24 cellular contexts compared by ENCODE assay signal in genomic region chr1:26579662-26580061, GRCh38. TPM values are rescaled to one million over a fixed set of nuclear protein-coding genes. Genes with fewer than 3 reads are reported as not detected.
DNase-seq lines count a peak whose midpoint lies in the region; ATAC-seq, FAIRE-seq and TF ChIP-seq lines count a peak whose summit lies in the region.
"Had no signal": no experiment of that assay in that cellular context is flagged by ENCODE, and none has a peak within 500 bp of the region (broad histone marks: within the 10 kb centered on the region; RNA-seq: fewer than 3 reads in every experiment).

No MANE protein-coding gene starts in this region.

- no peaks in the 10 kb centered on the region for H3K27me3 Mint-ChIP-seq in activated CD8-positive, alpha-beta T cell treated with anti-CD3 and anti-CD28 coated beads for 36 hours
- no peaks in the 10 kb centered on the region for H3K27me3 Mint-ChIP-seq in activated CD8-positive, alpha-beta T cell treated with anti-CD3 and anti-CD28 coated beads, Interleukin-2, amount 10 ng/mL, durations not matched to agents 7 days and 5 days (ENCODE audit: low read depth)
- H3K27me3 Mint-ChIP-seq in activated T-helper 17 cell treated with anti-CD3 and anti-CD28 coated beads, Interleukin-2, amount 50 U/mL, for 72 hours = no peaks in the 10 kb centered on the region
- H3K27me3 Mint-ChIP-seq: naive B cell, T-cell had no signal

- intact Hi-C loops in activated CD8-positive, alpha-beta T cell treated with anti-CD3 and anti-CD28 coated beads for 36 hours (cut with micrococcal nuclease) = loop anchor here (2.0 kb wide), 1 partner anchor 37 kb away; no protein-coding TSS in a partner anchor
- intact Hi-C loops in spleen (cut with DNase I; ENCODE audit: low total_unique reads) = no loop called here

- CTCF ChIA-PET in activated CD8-positive, alpha-beta T cell treated with anti-CD3 and anti-CD28 coated beads for 36 hours (lab: Charles Lee) = interaction anchor here (0.9 kb wide), 1 partner anchor 9 kb away, joined by 3 read pairs; no protein-coding TSS in a partner anchor
- CTCF ChIA-PET in activated CD8-positive, alpha-beta T cell treated with anti-CD3 and anti-CD28 coated beads, Interleukin-2, amount 10 ng/mL, durations not matched to agents 7 days and 5 days (lab: Charles Lee) = interaction anchor here (1.7 kb wide), 1 partner anchor 41 kb away, joined by 4 read pairs; no protein-coding TSS in a partner anchor

- no peak for TF ChIP-seq POLR2A in GM12891 (IDR thresholded peaks at IDR 0.05; ENCODE audit: low read depth, low read length)
- no peak for TF ChIP-seq POLR2A in spleen (IDR thresholded peaks at IDR 0.05)

- ATAC-seq in activated CD8-positive, alpha-beta T cell treated with anti-CD3 and anti-CD28 coated beads for 36 hours = no peak
- no peak for ATAC-seq in activated CD8-positive, alpha-beta T cell treated with anti-CD3 and anti-CD28 coated beads, Interleukin-2, amount 10 ng/mL, durations not matched to agents 7 days and 5 days
- peak; percentile 10 for ATAC-seq in activated T-helper 17 cell treated with anti-CD3 and anti-CD28 coated beads, Interleukin-2, amount 50 U/mL, for 72 hours (replicated peaks)
- no peak for ATAC-seq in GM21786 (IDR thresholded peaks at IDR 0.05; ENCODE audit: unreplicated experiment)
- ATAC-seq: activated CD4-positive, CD25-positive, alpha-beta regulatory T cell treated with anti-CD3 and anti-CD28 coated beads, Interleukin-2, amount 50 U/mL, for 24 hours; HCT116; T-cell had no signal

- no peak overlapping the region for H3K4me3 Mint-ChIP-seq in activated CD8-positive, alpha-beta T cell treated with anti-CD3 and anti-CD28 coated beads for 36 hours
- H3K4me3 Mint-ChIP-seq in activated CD8-positive, alpha-beta T cell treated with anti-CD3 and anti-CD28 coated beads, Interleukin-2, amount 10 ng/mL, durations not matched to agents 7 days and 5 days = no peak overlapping the region
- H3K4me3 Mint-ChIP-seq in activated T-helper 17 cell treated with anti-CD3 and anti-CD28 coated beads, Interleukin-2, amount 50 U/mL, for 72 hours = peak overlapping the region; percentile 76
- H3K4me3 Mint-ChIP-seq: mesothelial cell of epicardium, naive B cell, T-cell had no signal

- POLR2A ChIA-PET in activated CD8-positive, alpha-beta T cell treated with anti-CD3 and anti-CD28 coated beads for 36 hours (lab: Charles Lee) = interaction anchor here (1.0 kb wide), 1 partner anchor 284 kb away, joined by 3 read pairs; no protein-coding TSS in a partner anchor
- POLR2A ChIA-PET in activated CD8-positive, alpha-beta T cell treated with anti-CD3 and anti-CD28 coated beads, Interleukin-2, amount 10 ng/mL, durations not matched to agents 7 days and 5 days (lab: Charles Lee) = no interaction called here

- no peak overlapping the region for H3K27ac ChIP-seq in spleen
- H3K27ac ChIP-seq: brain microvascular endothelial cell, KMS-11, left ventricle myocardium inferior, SJCRH30 had no signal

- no peaks in the 10 kb centered on the region for H3K9me3 ChIP-seq in spleen
- H3K9me3 ChIP-seq: left ventricle myocardium inferior, SJCRH30 had no signal

- H3K27me3 ChIP-seq in spleen (replicated peaks in 1 of 7) = no peaks in the 10 kb centered on the region
- H3K27me3 ChIP-seq: brain microvascular endothelial cell, SJCRH30 had no signal

- DNase-seq in activated CD8-positive, alpha-beta T cell treated with anti-CD3 and anti-CD28 coated beads for 36 hours = peak; percentile 48
- no peak for DNase-seq in activated CD8-positive, alpha-beta T cell treated with anti-CD3 and anti-CD28 coated beads, Interleukin-2, amount 10 ng/mL, durations not matched to agents 7 days and 5 days
- no peak for DNase-seq in GM12891 (ENCODE audit: insufficient read length, low spot score)
- DNase-seq in spleen = peak; percentile 1
- no peak for DNase-seq in kidney glomerular epithelial cell (lab: John Stamatoyannopoulos, UW)
- no peak for DNase-seq in NCI-H146 treated with DMSO at 0.1 percent for 48 hours (lab: John Stamatoyannopoulos, UW; ENCODE audit: unreplicated experiment)
- DNase-seq: amniotic stem cell, brain microvascular endothelial cell, DMS53, left ventricle myocardium inferior, naive B cell, NCI-H1436, NCI-H774, occipital lobe, SJCRH30, T-cell had no signal

- H3K36me3 Mint-ChIP-seq in activated CD8-positive, alpha-beta T cell treated with anti-CD3 and anti-CD28 coated beads for 36 hours (ENCODE audit: low read depth) = peaks cover 16% of the 10 kb centered on the region
- peaks cover 13% of the 10 kb centered on the region for H3K36me3 Mint-ChIP-seq in activated CD8-positive, alpha-beta T cell treated with anti-CD3 and anti-CD28 coated beads, Interleukin-2, amount 10 ng/mL, durations not matched to agents 7 days and 5 days (ENCODE audit: low read depth)
- H3K36me3 Mint-ChIP-seq in activated T-helper 17 cell treated with anti-CD3 and anti-CD28 coated beads, Interleukin-2, amount 50 U/mL, for 72 hours (ENCODE audit: low read depth) = peaks cover 16% of the 10 kb centered on the region

- H3K4me3 ChIP-seq in spleen = no peak overlapping the region
- H3K4me3 ChIP-seq: left ventricle myocardium inferior, SJCRH30 had no signal

- no peaks in the 10 kb centered on the region for H3K9me3 Mint-ChIP-seq in activated CD8-positive, alpha-beta T cell treated with anti-CD3 and anti-CD28 coated beads for 36 hours
- no peaks in the 10 kb centered on the region for H3K9me3 Mint-ChIP-seq in activated CD8-positive, alpha-beta T cell treated with anti-CD3 and anti-CD28 coated beads, Interleukin-2, amount 10 ng/mL, durations not matched to agents 7 days and 5 days (ENCODE audit: insufficient read depth)
- no peaks in the 10 kb centered on the region for H3K9me3 Mint-ChIP-seq in activated T-helper 17 cell treated with anti-CD3 and anti-CD28 coated beads, Interleukin-2, amount 50 U/mL, for 72 hours
- H3K9me3 Mint-ChIP-seq: mesothelial cell of epicardium, naive B cell, T-cell had no signal

- 57 to 79% (median 59%) methylated on average over 3 of the region's 3 CpGs for WGBS in spleen, 5 donors

- H3K4me1 Mint-ChIP-seq in activated CD8-positive, alpha-beta T cell treated with anti-CD3 and anti-CD28 coated beads for 36 hours (ENCODE audit: low read depth) = peaks cover 78% of the 10 kb centered on the region
- peaks cover 32% of the 10 kb centered on the region for H3K4me1 Mint-ChIP-seq in activated CD8-positive, alpha-beta T cell treated with anti-CD3 and anti-CD28 coated beads, Interleukin-2, amount 10 ng/mL, durations not matched to agents 7 days and 5 days (ENCODE audit: low read depth)
- H3K4me1 Mint-ChIP-seq in activated T-helper 17 cell treated with anti-CD3 and anti-CD28 coated beads, Interleukin-2, amount 50 U/mL, for 72 hours = peaks cover 60% of the 10 kb centered on the region
- H3K4me1 Mint-ChIP-seq: mesothelial cell of epicardium had no signal

- peak; percentile 70 for FAIRE-seq in GM12891 (lab: Jason Lieb, UNC)
- FAIRE-seq: G401.6, HTR-8/SVneo had no signal

- TF ChIP-seq CTCF in activated CD8-positive, alpha-beta T cell treated with anti-CD3 and anti-CD28 coated beads for 36 hours (IDR thresholded peaks at IDR 0.05) = no peak
- TF ChIP-seq CTCF in spleen (IDR thresholded peaks at IDR 0.05 in 8 of 11, conservative IDR thresholded peaks at IDR 0.05 in 3 of 11) = no peak

- H3K36me3 ChIP-seq in spleen = peaks cover 0 to 16% (median 8%) of the 10 kb centered on the region in 6 donors
- H3K36me3 ChIP-seq: brain microvascular endothelial cell, left ventricle myocardium inferior, SJCRH30 had no signal

- H3K4me1 ChIP-seq in spleen = peaks cover 0 to 27% (median 6%) of the 10 kb centered on the region in 6 donors
- H3K4me1 ChIP-seq: SJCRH30 had no signal

- peak overlapping the region; percentile 78 for H3K27ac Mint-ChIP-seq in activated CD8-positive, alpha-beta T cell treated with anti-CD3 and anti-CD28 coated beads for 36 hours
- H3K27ac Mint-ChIP-seq in activated CD8-positive, alpha-beta T cell treated with anti-CD3 and anti-CD28 coated beads, Interleukin-2, amount 10 ng/mL, durations not matched to agents 7 days and 5 days = no peak overlapping the region
- peak overlapping the region; percentile 91 for H3K27ac Mint-ChIP-seq in activated T-helper 17 cell treated with anti-CD3 and anti-CD28 coated beads, Interleukin-2, amount 50 U/mL, for 72 hours
- H3K27ac Mint-ChIP-seq: mesothelial cell of epicardium, T-cell had no signal

TF ChIP-seq in GM12891, 5 proteins besides CTCF, POLR2A, EP300 and RAD21:
- TF ChIP-seq POU2F2 (IDR thresholded peaks at IDR 0.05; ENCODE audit: low read depth, low read length) (no peak), SPI1 (IDR thresholded peaks at IDR 0.05; ENCODE audit: low read depth, low read length) (no peak)

RNA-seq across cellular contexts. Expression of gene RPS6KA1, which starts 50.1 kb away (rescaled TPM):
- total RNA-seq in activated CD8-positive, alpha-beta T cell treated with anti-CD3 and anti-CD28 coated beads for 36 hours = 100 to 1,000 TPM; 139 TPM
- total RNA-seq in activated CD8-positive, alpha-beta T cell treated with anti-CD3 and anti-CD28 coated beads, Interleukin-2, amount 10 ng/mL, durations not matched to agents 7 days and 5 days = 100 to 1,000 TPM; 179 to 193 TPM
- polyA plus RNA-seq in GM12891 (2012; ENCODE audit: low read depth, missing spikeins) = 86.7 TPM
- 100 to 1,000 TPM; 154 to 211 TPM for total RNA-seq in activated T-helper 17 cell treated with anti-CD3 and anti-CD28 coated beads, Interleukin-2, amount 50 U/mL, for 72 hours
- total RNA-seq in spleen = 100 to 1,000 TPM; 109 to 173 (median 131) TPM
- 10 to 100 TPM; 45.8 to 57.5 (median 51.0) TPM for polyA plus RNA-seq in spleen

Comparison
In these comparisons a context has a peak if more than half of its experiments do, and no peak if none do; other contexts are left out.
1. DNase-seq: peak in activated CD8-positive, alpha-beta T cell treated with anti-CD3 and anti-CD28 coated beads for 36 hours (single experiment) and spleen (single experiment); none in activated CD8-positive, alpha-beta T cell treated with anti-CD3 and anti-CD28 coated beads, Interleukin-2, amount 10 ng/mL, durations not matched to agents 7 days and 5 days (single experiment), GM12891 (single experiment), kidney glomerular epithelial cell (single experiment) and NCI-H146 treated with DMSO at 0.1 percent for 48 hours (single experiment).